ENCODE assay signal across 23 cellular contexts in genomic region chr19:45865269-45865948, GRCh38. TPM values are rescaled to one million over a fixed set of nuclear protein-coding genes. Genes with fewer than 3 reads are reported as not detected.
DNase-seq lines count a peak whose midpoint lies in the region; ATAC-seq, FAIRE-seq and TF ChIP-seq lines count a peak whose summit lies in the region.
"Had no signal": no experiment of that assay in that cellular context is flagged by ENCODE, and none has a peak within 500 bp of the region (broad histone marks: within the 10 kb centered on the region; RNA-seq: fewer than 3 reads in every experiment).

No MANE protein-coding gene starts in this region.

- peaks cover 55% of the 10 kb centered on the region for H3K36me3 Mint-ChIP-seq in Calu3 (ENCODE audit: insufficient read depth, unreplicated experiment)
- peaks cover 21% of the 10 kb centered on the region for H3K36me3 Mint-ChIP-seq in activated T-helper 17 cell treated with anti-CD3 and anti-CD28 coated beads, Interleukin-2, amount 50 U/mL, for 72 hours (ENCODE audit: low read depth)

- H3K4me1 Mint-ChIP-seq in Calu3 (ENCODE audit: low read depth, unreplicated experiment): peaks cover 48% of the 10 kb centered on the region
- peaks cover 11% of the 10 kb centered on the region for H3K4me1 Mint-ChIP-seq in activated T-helper 17 cell treated with anti-CD3 and anti-CD28 coated beads, Interleukin-2, amount 50 U/mL, for 72 hours

- ATAC-seq in activated T-helper 17 cell treated with anti-CD3 and anti-CD28 coated beads, Interleukin-2, amount 50 U/mL, for 72 hours (replicated peaks): no peak
- ATAC-seq in pancreas (peak in 1 of 4 donors; percentile 2), HG03521 (IDR thresholded peaks at IDR 0.05; ENCODE audit: unreplicated experiment) (no peak)
- ATAC-seq: left ventricle myocardium superior; natural killer cell treated with Interleukin-12 subunit alpha and Interleukin-12 subunit beta and Interleukin-15 and Interleukin-18, amount 100 ng/mL, for 72 hours had no signal

- BruUV-seq in Calu3 (replicated peaks; lab: Mats Ljungman, UMichigan): no TSS peak

- peak overlapping the region; percentile 28 for H3K27ac Mint-ChIP-seq in Calu3 (ENCODE audit: unreplicated experiment)
- peak overlapping the region; percentile 65 for H3K27ac Mint-ChIP-seq in activated T-helper 17 cell treated with anti-CD3 and anti-CD28 coated beads, Interleukin-2, amount 50 U/mL, for 72 hours
- H3K27ac Mint-ChIP-seq: activated naive CD4-positive, alpha-beta T cell treated with anti-CD3 and anti-CD28 coated beads, Interleukin-2, amount 10 ng/mL, durations not matched to agents 7 days and 5 days; T-helper 2 cell treated with Interferon-gamma antibody and Interleukin-4, amounts not matched to agents 5 μg/mL and 100 μg/mL, for 36 hours had no signal

- intact Hi-C loops in Calu3 (cut with micrococcal nuclease; ENCODE audit: unreplicated experiment) (no loop called here), pancreas (cut with DNase I) (loop anchor here in 1 of 3 donors (2.0 kb wide), 1 partner anchor 17 kb away; no protein-coding TSS in a partner anchor)

- CTCF ChIA-PET in Calu3 (lab: Charles Lee): interaction anchor here (3.6 kb wide), 1 partner anchor 16 kb away, joined by 56 read pairs; no protein-coding TSS in a partner anchor

- TF ChIP-seq CTCF in Calu3 (IDR thresholded peaks at IDR 0.05; ENCODE audit: unreplicated experiment): no peak
- no peak for TF ChIP-seq CTCF in pancreas (IDR thresholded peaks at IDR 0.05)

- H3K9me3 ChIP-seq in iPS-18a (ENCODE audit: control insufficient read depth, low read depth, low read length) (no peaks in the 10 kb centered on the region), pancreas (no peaks in the 10 kb centered on the region)

- no peaks in the 10 kb centered on the region for H3K4me1 ChIP-seq in iPS-18a (ENCODE audit: control insufficient read depth, low read depth, low read length)
- peaks cover 0 to 15% (median 7%) of the 10 kb centered on the region in 3 donors for H3K4me1 ChIP-seq in pancreas

- no peak for FAIRE-seq in pancreas (lab: Jason Lieb, UNC)
- FAIRE-seq: bronchial epithelial cell had no signal

- H3K36me3 ChIP-seq in iPS-18a (ENCODE audit: control insufficient read depth, low read depth, low read length) (peaks cover 3% of the 10 kb centered on the region), pancreas (no peaks in the 10 kb centered on the region)

- no peaks in the 10 kb centered on the region for H3K9me3 Mint-ChIP-seq in Calu3 (ENCODE audit: low read depth, unreplicated experiment)
- H3K9me3 Mint-ChIP-seq in activated T-helper 17 cell treated with anti-CD3 and anti-CD28 coated beads, Interleukin-2, amount 50 U/mL, for 72 hours: no peaks in the 10 kb centered on the region
- H3K9me3 Mint-ChIP-seq: activated naive CD4-positive, alpha-beta T cell treated with anti-CD3 and anti-CD28 coated beads, Interleukin-2, amount 10 ng/mL, durations not matched to agents 7 days and 5 days; natural killer cell treated with Interleukin-12 subunit alpha and Interleukin-12 subunit beta and Interleukin-15 and Interleukin-18, amount 100 ng/mL, for 72 hours; T-helper 2 cell treated with Interferon-gamma antibody and Interleukin-4, amounts not matched to agents 5 μg/mL and 100 μg/mL, for 36 hours had no signal

- DNase-seq in Calu3 (no peak), pancreas (peak in 5 of 6 donors; percentile 42 to 81 (median 59)), DMS 273 (lab: John Stamatoyannopoulos, UW; ENCODE audit: unreplicated experiment) (no peak), NCI-H1417 (lab: John Stamatoyannopoulos, UW) (no peak)
- no peak for DNase-seq in activated effector memory CD4-positive, alpha-beta T cell treated with Interleukin-2 at 50 U/mL for 16 hours
- DNase-seq: activated CD4-positive, alpha-beta T cell treated with anti-CD3 and anti-CD28 coated beads for 1 hour; activated CD8-positive, alpha-beta memory T cell treated with anti-CD3 and anti-CD28 coated beads, Interleukin-2, amount 50 U/mL, for 4 hours; activated naive CD4-positive, alpha-beta T cell treated with anti-CD3 and anti-CD28 coated beads, Interleukin-2, amount 10 ng/mL, durations not matched to agents 7 days and 5 days; left ventricle myocardium superior; NCI-H1930; NCI-H524 treated with DMSO at 0.1 percent for 48 hours; stimulated activated CD4-positive, alpha-beta T cell treated with anti-CD3 and anti-CD28 coated beads, Interleukin-15, amount 100 ng/mL, for 24 hours had no signal

- H3K27me3 ChIP-seq in iPS-18a (ENCODE audit: control insufficient read depth, insufficient read depth, low read length) (peaks cover 19% of the 10 kb centered on the region), pancreas (no peaks in the 10 kb centered on the region)

- H3K9ac ChIP-seq in iPS-18a (ENCODE audit: low read length): peak overlapping the region; percentile 87

- H3K27ac ChIP-seq in iPS-18a (ENCODE audit: low read length): no peak overlapping the region
- peak overlapping the region in 2 of 4 donors; percentile 75 to 86 for H3K27ac ChIP-seq in pancreas
- H3K27ac ChIP-seq: SJSA1 had no signal

- H3K4me3 Mint-ChIP-seq in Calu3 (ENCODE audit: low read depth, unreplicated experiment): peak overlapping the region; percentile 98
- H3K4me3 Mint-ChIP-seq in activated T-helper 17 cell treated with anti-CD3 and anti-CD28 coated beads, Interleukin-2, amount 50 U/mL, for 72 hours: peak overlapping the region; percentile 93
- H3K4me3 Mint-ChIP-seq: activated naive CD4-positive, alpha-beta T cell treated with anti-CD3 and anti-CD28 coated beads, Interleukin-2, amount 10 ng/mL, durations not matched to agents 7 days and 5 days had no signal

- WGBS in pancreas, 2 donors: 29 to 40% methylated on average over 9 of the region's 9 CpGs

- peak overlapping the region; percentile 92 for H3K4me3 ChIP-seq in iPS-18a (ENCODE audit: low read length)
- H3K4me3 ChIP-seq in pancreas: peak overlapping the region; percentile 43 to 94 (median 75)
- H3K4me3 ChIP-seq: SJSA1 had no signal

- no peaks in the 10 kb centered on the region for H3K27me3 Mint-ChIP-seq in Calu3 (ENCODE audit: unreplicated experiment)
- H3K27me3 Mint-ChIP-seq in activated T-helper 17 cell treated with anti-CD3 and anti-CD28 coated beads, Interleukin-2, amount 50 U/mL, for 72 hours: peaks cover 4% of the 10 kb centered on the region

RNA-seq across cellular contexts. Expression of gene FOXA3, which starts 1.3 kb away (rescaled TPM):
- total RNA-seq in Calu3 (2022) (12.1 and 19.9 TPM in 2 replicates), pancreas (10 to 100 TPM; 20.6 to 45.0 (median 28.3) TPM)
- 1 to 10 TPM in 1 of 2 donors, under 1 TPM in 1; 0.32 to 1.9 TPM for total RNA-seq in activated T-helper 17 cell treated with anti-CD3 and anti-CD28 coated beads, Interleukin-2, amount 50 U/mL, for 72 hours
- 10 to 100 TPM; 19.8 to 24.1 TPM for polyA plus RNA-seq in pancreas
- total RNA-seq: bronchial epithelial cell, left ventricle myocardium superior, SJSA1 had no signal

RNA-seq across cellular contexts. Expression of gene SYMPK, which starts 2.5 kb away (rescaled TPM):
- total RNA-seq in Calu3 (2022) (130 and 135 TPM in 2 replicates), pancreas (10 to 100 TPM; 25.7 to 44.7 (median 28.5) TPM)
- 100 to 1,000 TPM in 1 of 2 donors, 10 to 100 TPM in 1; 98.2 to 122 TPM for total RNA-seq in activated T-helper 17 cell treated with anti-CD3 and anti-CD28 coated beads, Interleukin-2, amount 50 U/mL, for 72 hours
- 100 to 1,000 TPM; 133 to 142 TPM for polyA plus RNA-seq in pancreas

RNA-seq across cellular contexts. Expression of gene IRF2BP1, which starts 20.5 kb away (rescaled TPM):
- total RNA-seq in Calu3 (2022) (36.9 and 37.4 TPM in 2 replicates), pancreas (10 to 100 TPM; 10.0 to 19.4 (median 14.7) TPM)
- 10 to 100 TPM; 13.5 to 16.4 TPM for total RNA-seq in activated T-helper 17 cell treated with anti-CD3 and anti-CD28 coated beads, Interleukin-2, amount 50 U/mL, for 72 hours
- polyA plus RNA-seq in pancreas: 10 to 100 TPM; 13.3 to 21.5 TPM

RNA-seq across cellular contexts. Expression of gene MYPOP, which starts 37.0 kb away (rescaled TPM):
- total RNA-seq in Calu3 (2022): 11.9 and 13.1 TPM in 2 replicates
- 1 to 10 TPM; 7.4 to 7.6 TPM for total RNA-seq in activated T-helper 17 cell treated with anti-CD3 and anti-CD28 coated beads, Interleukin-2, amount 50 U/mL, for 72 hours
- total RNA-seq in pancreas: 1 to 10 TPM; 3.6 to 5.6 (median 4.4) TPM
- polyA plus RNA-seq in pancreas: 1 to 10 TPM; 5.2 to 6.9 TPM

RNA-seq across cellular contexts. Expression of gene NANOS2, which starts 49.2 kb away (rescaled TPM):
- not detected in 2 replicates for total RNA-seq in Calu3 (2022)
- not detected for total RNA-seq in activated T-helper 17 cell treated with anti-CD3 and anti-CD28 coated beads, Interleukin-2, amount 50 U/mL, for 72 hours
- total RNA-seq in pancreas: not detected
- not detected for polyA plus RNA-seq in pancreas
- total RNA-seq: bronchial epithelial cell; H4; HT1080; left ventricle myocardium superior; M059J; natural killer cell treated with Interleukin-12 subunit alpha and Interleukin-12 subunit beta and Interleukin-15 and Interleukin-18, amount 100 ng/mL, for 72 hours; renal cortical epithelial cell; SJSA1 had no signal

Comparison
In these comparisons a context has a peak if more than half of its experiments do, and no peak if none do; other contexts are left out.
1. DNase-seq: peak in pancreas (5 of 6); none in Calu3 (single experiment), activated effector memory CD4-positive, alpha-beta T cell treated with Interleukin-2 at 50 U/mL for 16 hours (single experiment), DMS 273 (single experiment) and NCI-H1417 (0 of 3).